8 cellular contexts compared by ENCODE assay signal in the genomic region with DNA sequence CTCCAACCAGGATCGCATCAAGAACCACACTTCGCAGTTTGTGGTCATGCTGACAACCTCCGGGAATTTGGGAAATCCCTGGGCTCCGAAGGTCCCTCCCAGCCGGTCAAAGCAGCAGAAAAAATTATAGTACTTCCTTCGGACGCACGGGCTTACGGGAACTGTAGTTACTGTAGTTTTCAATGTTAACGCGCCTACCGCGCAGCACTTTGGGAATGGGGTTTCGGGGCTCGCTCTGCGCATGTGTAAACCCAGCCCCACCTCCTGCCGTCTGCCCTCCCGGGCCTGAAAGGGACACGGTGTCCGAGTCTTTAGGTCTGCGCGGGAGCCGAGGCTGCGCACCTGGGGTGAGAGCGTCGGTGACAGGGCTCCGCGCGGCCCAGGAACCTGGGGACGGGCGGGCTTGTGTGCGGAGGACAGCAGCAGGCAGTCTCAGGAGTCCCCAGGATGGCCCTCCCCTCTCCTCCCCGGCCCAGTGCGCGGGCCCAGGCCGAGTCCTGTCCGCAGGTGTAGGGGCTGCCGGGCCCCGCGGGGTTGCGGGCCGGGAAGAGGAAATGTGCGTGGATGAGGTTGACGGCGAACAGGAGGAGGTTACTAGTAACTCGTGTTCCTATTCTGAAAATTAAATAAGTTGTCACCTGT. TPM values are rescaled to one million over a fixed set of nuclear protein-coding genes. Genes with fewer than 3 reads are reported as not detected.
DNase-seq lines count a peak whose midpoint lies in the region; ATAC-seq and TF ChIP-seq lines count a peak whose summit lies in the region.
"Not testable (repeated sequence)": the region's sequence is repeated elsewhere in the genome, so short reads cannot be mapped to it uniquely, and the experiment has no call there.

A gene (plus strand): TSS at position 236 of the 642 bp plus-strand sequence. CDS start 2,837 bp downstream, outside the sequence.

- ATAC-seq in psoas muscle, result peak; percentile 97 to 100 (median 100)

- not testable (repeated sequence) for H3K9me3 ChIP-seq in HEK293 (ENCODE audit: control insufficient read depth, insufficient read depth, low read depth, low read length); iPS-18c (ENCODE audit: control insufficient read depth, insufficient read depth, low read length); psoas muscle; subcutaneous abdominal adipose tissue (ENCODE audit: control insufficient read depth in 5 of 5, low read length in 5 of 5)

- not testable (repeated sequence) for H3K4me1 ChIP-seq in HEK293 (ENCODE audit: control insufficient read depth, insufficient read depth, low read length); psoas muscle; subcutaneous abdominal adipose tissue (ENCODE audit: control insufficient read depth in 5 of 5, insufficient read depth in 5 of 5, low read length in 5 of 5)

- H3K4me3 ChIP-seq in GM08714 (ENCODE audit: low read length) (peak within 1 kb of the TSS; percentile 71; the same call in 1 of the 2 replicates), HEK293 (ENCODE audit: low read depth, low read length) (peak within 1 kb of the TSS; percentile 46), iPS-18c (ENCODE audit: insufficient read depth, low read depth, low read length) (peak within 1 kb of the TSS; percentile 38), psoas muscle (peak within 1 kb of the TSS; percentile 70), subcutaneous abdominal adipose tissue (ENCODE audit: low read depth in 1 of 5, low read length in 5 of 5) (peak within 1 kb of the TSS; percentile 50 to 65 (median 62))
- peak within 1 kb of the TSS; percentile 52 for H3K4me3 ChIP-seq in Jurkat, Clone E6-1 (ENCODE audit: low read length)

- POLR2A ChIA-PET in HEK293 (lab: Yijun Ruan, JAX), result not testable (repeated sequence)

- WGBS in psoas muscle, 3 donors, result 0 to 2% (median 0%) methylated on average over 27 to 42 of the region's 46 CpGs

- CTCF ChIA-PET in HEK293 (lab: Yijun Ruan, JAX), result not testable (repeated sequence)

- DNase-seq in Jurkat, Clone E6-1 (ENCODE audit: low read depth, low spot score), result peak; percentile 69
- DNase-seq in activated CD4-positive, alpha-beta T cell treated with anti-CD3 and anti-CD28 coated beads, Interleukin-2, amount 50 U/mL, for 48 hours, result peak; percentile 59 to 69
- not testable (repeated sequence) for DNase-seq in cerebellum (ENCODE audit: low spot score)
- peak; percentile 84 to 91 for DNase-seq in psoas muscle

- not testable (repeated sequence) for TF ChIP-seq CTCF in HEK293 (tag by site-specific recombination; IDR thresholded peaks at IDR 0.05); psoas muscle (IDR thresholded peaks at IDR 0.05)

- not testable (repeated sequence) for H3K36me3 ChIP-seq in HEK293 (ENCODE audit: control insufficient read depth in 2 of 2, insufficient read depth in 1 of 2, low read length in 2 of 2); psoas muscle (ENCODE audit: insufficient read depth in 1 of 2, low read depth in 1 of 2); subcutaneous abdominal adipose tissue (ENCODE audit: control insufficient read depth in 5 of 5, insufficient read depth in 5 of 5, low read length in 5 of 5)

- peak within 1 kb of the TSS; percentile 24; the same call in 1 of the 2 replicates for H3K27ac ChIP-seq in HEK293 (ENCODE audit: extremely low read depth, low read depth, low read length)
- H3K27ac ChIP-seq in psoas muscle, result peak within 1 kb of the TSS; percentile 50
- not testable (repeated sequence) for H3K27ac ChIP-seq in subcutaneous abdominal adipose tissue (ENCODE audit: low read depth, low read length)

- H3K9ac ChIP-seq in subcutaneous abdominal adipose tissue (ENCODE audit: low read length in 5 of 5), result peak within 1 kb of the TSS in 3 of 5 donors; percentile 58 to 77 (median 63)

- intact Hi-C loops in psoas muscle (cut with DNase I), result not testable (repeated sequence)

- not testable (repeated sequence) for H3K27me3 ChIP-seq in psoas muscle (ENCODE audit: insufficient read depth in 3 of 3, low read length in 2 of 3); subcutaneous abdominal adipose tissue (ENCODE audit: control insufficient read depth in 5 of 5, insufficient read depth in 4 of 5, low read length in 5 of 5)

TF ChIP-seq in HEK293, 187 proteins besides CTCF, POLR2A, EP300 and RAD21:
- TF ChIP-seq ZNF76 (tag by site-specific recombination; IDR thresholded peaks at IDR 0.05; ENCODE audit: borderline replicate concordance, low read depth) (peak; percentile 61; the same call in 1 of the 2 replicates), ZBTB20 (tag by site-specific recombination; IDR thresholded peaks at IDR 0.05) (peak; percentile 50), ZNF335 (tag by site-specific recombination; conservative IDR thresholded peaks at IDR 0.05) (peak; percentile 49), SP2 (tag by site-specific recombination; IDR thresholded peaks at IDR 0.05) (peak; percentile 20; the same call in 1 of the 2 replicates)
- TF ChIP-seq, protein P1, sequence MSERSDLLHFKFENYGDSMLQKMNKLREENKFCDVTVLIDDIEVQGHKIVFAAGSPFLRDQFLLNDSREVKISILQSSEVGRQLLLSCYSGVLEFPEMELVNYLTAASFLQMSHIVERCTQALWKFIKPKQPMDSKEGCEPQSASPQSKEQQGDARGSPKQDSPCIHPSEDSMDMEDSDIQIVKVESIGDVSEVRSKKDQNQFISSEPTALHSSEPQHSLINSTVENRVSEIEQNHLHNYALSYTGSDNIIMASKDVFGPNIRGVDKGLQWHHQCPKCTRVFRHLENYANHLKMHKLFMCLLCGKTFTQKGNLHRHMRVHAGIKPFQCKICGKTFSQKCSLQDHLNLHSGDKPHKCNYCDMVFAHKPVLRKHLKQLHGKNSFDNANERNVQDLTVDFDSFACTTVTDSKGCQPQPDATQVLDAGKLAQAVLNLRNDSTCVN (tag by site-specific recombination; optimal IDR thresholded peaks at IDR 0.05), result peak; percentile 63

RNA-seq across cellular contexts. Expression of the gene that starts here (rescaled TPM):
- 2.3 TPM for polyA plus RNA-seq in Jurkat, Clone E6-1 (2012; ENCODE audit: insufficient read depth, insufficient read length)
- total RNA-seq in cerebellum (12.2 TPM), psoas muscle (1 to 10 TPM; 2.9 to 5.3 (median 3.6) TPM)
- polyA plus RNA-seq in psoas muscle, result 1 to 10 TPM; 1.2 to 3.8 (median 2.1) TPM
